Comparison of ENCODE assay signal across 8 cellular contexts in genomic region chr14:101961011-101961721, GRCh38. TPM values are rescaled to one million over a fixed set of nuclear protein-coding genes. Genes with fewer than 3 reads are reported as not detected.
DNase-seq lines count a peak whose midpoint lies in the region; ATAC-seq and TF ChIP-seq lines count a peak whose summit lies in the region.

No MANE protein-coding gene starts in this region.

- no peak overlapping the region for H3K27ac ChIP-seq in adrenal gland

- H3K27me3 Mint-ChIP-seq in T-helper 17 cell = no peaks in the 10 kb centered on the region

- H3K36me3 ChIP-seq in adrenal gland (replicated peaks in 1 of 2) = no peaks in the 10 kb centered on the region

- H3K4me1 Mint-ChIP-seq in T-helper 17 cell = peaks cover 16% of the 10 kb centered on the region

- H3K4me1 ChIP-seq in adrenal gland (replicated peaks in 1 of 2) = peaks cover 7 to 15% of the 10 kb centered on the region in 2 donors

- H3K4me3 Mint-ChIP-seq in T-helper 17 cell = no peak overlapping the region

- WGBS in adrenal gland, 4 donors = 27 to 72% (median 33%) methylated on average over 6 to 19 of the region's 19 CpGs

- DNase-seq in NCI-H187 treated with DMSO at 0.1 percent for 48 hours (lab: John Stamatoyannopoulos, UW) = peak; percentile 69
- DNase-seq in T-helper 17 cell = peak; percentile 46 to 58 (median 50)
- peak; percentile 69 to 89 (median 80) for DNase-seq in adrenal gland
- DNase-seq in left cardiac atrium = peak; percentile 82
- peak; percentile 70 for DNase-seq in putamen (ENCODE audit: low spot score)

- intact Hi-C loops in adrenal gland (cut with DNase I) (no loop called here), left cardiac atrium (cut with DNase I) (loop anchor here (5.0 to 10.0 kb wide), 3 partner anchors 136 to 254 kb away; partner anchors contain the start of gene PPP2R5C (in 2 of the 2))

- no peak for TF ChIP-seq POLR2A in adrenal gland (IDR thresholded peaks at IDR 0.05)

- no peak overlapping the region for H3K4me3 ChIP-seq in adrenal gland

- no peaks in the 10 kb centered on the region for H3K27me3 ChIP-seq in adrenal gland

- no peaks in the 10 kb centered on the region for H3K36me3 Mint-ChIP-seq in T-helper 17 cell (ENCODE audit: low read depth)

- TF ChIP-seq CTCF in GM12873 (IDR thresholded peaks at IDR 0.05; ENCODE audit: insufficient read depth, low read depth, low read length, missing control alignments) (peak; percentile 100), adrenal gland (IDR thresholded peaks at IDR 0.05) (peak; percentile 79 to 95 (median 90))

- no peaks in the 10 kb centered on the region for H3K9me3 ChIP-seq in T-helper 17 cell (ENCODE audit: control insufficient read depth, low read length, poor library complexity, severe bottlenecking)
- H3K9me3 ChIP-seq in adrenal gland (replicated peaks in 1 of 3) = no peaks in the 10 kb centered on the region

- peak overlapping the region; percentile 60 for H3K27ac Mint-ChIP-seq in T-helper 17 cell

- ATAC-seq in T-helper 17 cell = peak; percentile 29
- ATAC-seq in left cardiac atrium = peak in 1 of 2 donors; percentile 7
- no peak for ATAC-seq in HG02973 (IDR thresholded peaks at IDR 0.05; ENCODE audit: unreplicated experiment)
- no peak for ATAC-seq in GM19328 (IDR thresholded peaks at IDR 0.05; ENCODE audit: unreplicated experiment)

RNA-seq across cellular contexts. Expression of gene DYNC1H1, which starts 3.2 kb away (rescaled TPM):
- total RNA-seq in T-helper 17 cell (100 to 1,000 TPM; 318 to 366 TPM), adrenal gland (100 to 1,000 TPM; 295 to 509 (median 370) TPM), left cardiac atrium (100 to 1,000 TPM; 298 to 361 TPM)
- polyA plus RNA-seq in adrenal gland = 100 to 1,000 TPM; 202 to 337 (median 273) TPM

Comparison
In these comparisons a context has a peak if more than half of its experiments do, and no peak if none do; other contexts are left out.
1. intact Hi-C loops: an anchor here in left cardiac atrium (5.0 to 10.0 kb wide); none called in adrenal gland.